In genomic region chr1:110572751-110573150, GRCh38 we compare ENCODE assay signal across 24 cellular contexts. TPM values are rescaled to one million over a fixed set of nuclear protein-coding genes. Genes with fewer than 3 reads are reported as not detected.
DNase-seq lines count a peak whose midpoint lies in the region; TF ChIP-seq lines count a peak whose summit lies in the region.
"Had no signal": no experiment of that assay in that cellular context is flagged by ENCODE, and none has a peak within 500 bp of the region (broad histone marks: within the 10 kb centered on the region; RNA-seq: fewer than 3 reads in every experiment).

No MANE protein-coding gene starts in this region.

- no peaks in the 10 kb centered on the region for H3K4me1 ChIP-seq in trophoblast cell (ENCODE audit: control insufficient read depth in 1 of 2, insufficient read depth in 2 of 2, low read length in 2 of 2)
- H3K4me1 ChIP-seq: BE2C, BLaER1 had no signal

- no peaks in the 10 kb centered on the region for H3K36me3 ChIP-seq in trophoblast cell (ENCODE audit: control insufficient read depth in 1 of 2, insufficient read depth in 2 of 2, low read length in 2 of 2)
- H3K36me3 ChIP-seq: BE2C, BLaER1 had no signal

- no peaks in the 10 kb centered on the region for H3K79me2 ChIP-seq in trophoblast cell (ENCODE audit: control insufficient read depth, insufficient read depth, low read length, poor library complexity)

- H3K27ac ChIP-seq in coronary artery: no peak overlapping the region
- H3K27ac ChIP-seq in trophoblast cell (ENCODE audit: low read depth, low read length): no peak overlapping the region
- H3K27ac ChIP-seq: BLaER1 had no signal

- no peak overlapping the region for H4K12ac ChIP-seq in trophoblast cell (ENCODE audit: low read depth, low read length)

- H2AFZ ChIP-seq in trophoblast cell (ENCODE audit: insufficient read depth, low read length, poor library complexity): no peak overlapping the region

- H3K18ac ChIP-seq in trophoblast cell (ENCODE audit: low read length): no peak overlapping the region

- no peak overlapping the region for H2BK5ac ChIP-seq in trophoblast cell (ENCODE audit: low read depth, low read length, poor library complexity)

- H2AK5ac ChIP-seq in trophoblast cell (ENCODE audit: low read length): no peak overlapping the region

- no peaks in the 10 kb centered on the region for H3K9me3 ChIP-seq in trophoblast cell (ENCODE audit: insufficient read depth, low read depth, low read length)
- H3K9me3 ChIP-seq: BE2C, BLaER1 had no signal

- H4K8ac ChIP-seq in trophoblast cell (ENCODE audit: low read depth, low read length): no peak overlapping the region

- no peak for TF ChIP-seq CTCF in coronary artery (IDR thresholded peaks at IDR 0.05)

- no peak overlapping the region for H3K14ac ChIP-seq in trophoblast cell (ENCODE audit: low read length)

- no peaks in the 10 kb centered on the region for H3K79me1 ChIP-seq in trophoblast cell (ENCODE audit: low read length)

- peak overlapping the region; percentile 74 for H3K9ac ChIP-seq in trophoblast cell (ENCODE audit: low read length)
- H3K9ac ChIP-seq: BLaER1 had no signal

- no peak overlapping the region for H4K91ac ChIP-seq in trophoblast cell (ENCODE audit: low read depth, low read length)

- H2BK120ac ChIP-seq in trophoblast cell (ENCODE audit: insufficient read depth, low read length, poor library complexity): no peak overlapping the region

- WGBS in trophoblast cell (ENCODE audit: extremely low coverage, insufficient coverage, insufficient read length): no CpG with 5 or more reads among the region's 3 CpGs

- no peak overlapping the region for H3K4ac ChIP-seq in trophoblast cell (ENCODE audit: low read depth, low read length)

- no peak overlapping the region for H3K4me3 ChIP-seq in coronary artery
- no peak overlapping the region for H3K4me3 ChIP-seq in trophoblast cell (ENCODE audit: low read depth, low read length)
- H3K4me3 ChIP-seq: BLaER1, GM12878 had no signal

- H2BK12ac ChIP-seq in trophoblast cell (ENCODE audit: low read length): no peak overlapping the region

- DNase-seq in coronary artery (ENCODE audit: low spot score) (peak; percentile 19), trophoblast cell (no peak), AG08395 (ENCODE audit: low spot score) (no peak), AG20443 (ENCODE audit: low spot score) (no peak)
- no peak for DNase-seq in stimulated activated CD4-positive, alpha-beta T cell treated with anti-CD3 and anti-CD28 coated beads, Interleukin-4, amount 100 ng/mL, for 24 hours
- DNase-seq: 8988T; ACHN; BE2C; C1 segment of cervical spinal cord; CD4-positive, alpha-beta memory T cell; CD4-positive, CD25-positive, alpha-beta regulatory T cell; CD8-positive, alpha-beta memory T cell; COR-L47; DMS 273 treated with DMSO at 0.1 percent for 48 hours; DMS153; DMS53; DMS79; DND-41; EL; GDM1 had no signal

- H3K27me3 ChIP-seq in trophoblast cell (ENCODE audit: insufficient read depth, low read length): no peaks in the 10 kb centered on the region
- H3K27me3 ChIP-seq: BLaER1 had no signal

- no peak overlapping the region for H3K23ac ChIP-seq in trophoblast cell (ENCODE audit: low read length)

- H3K4me2 ChIP-seq in trophoblast cell (ENCODE audit: low read length): no peak overlapping the region
- H3K4me2 ChIP-seq: BLaER1 had no signal

RNA-seq across cellular contexts. Expression of gene KCNA2, which starts 33.4 kb away (rescaled TPM):
- not detected in 2 replicates for polyA plus RNA-seq in trophoblast cell (2013)
- polyA plus RNA-seq: AG04450, CD14-positive monocyte had no signal

RNA-seq across cellular contexts. Expression of gene KCNA10, which starts 53.8 kb away (rescaled TPM):
- not detected in 2 replicates for polyA plus RNA-seq in trophoblast cell (2013)
- polyA plus RNA-seq: AG04450; CD14-positive monocyte; CD4-positive, alpha-beta memory T cell; CD4-positive, CD25-positive, alpha-beta regulatory T cell; CD8-positive, alpha-beta memory T cell; GM12878 had no signal
